Comparison of ENCODE assay signal across 23 cellular contexts in genomic region chr10:19250542-19250941, GRCh38.
DNase-seq lines count a peak whose midpoint lies in the region; ATAC-seq, FAIRE-seq and TF ChIP-seq lines count a peak whose summit lies in the region.
"Had no signal": no experiment of that assay in that cellular context is flagged by ENCODE, and none has a peak within 500 bp of the region (broad histone marks: within the 10 kb centered on the region; RNA-seq: fewer than 3 reads in every experiment).

No MANE protein-coding gene starts in this region.

- H3K4me1 Mint-ChIP-seq in activated CD4-positive, alpha-beta memory T cell treated with anti-CD3 and anti-CD28 coated beads, Interleukin-2, amount 10 ng/mL, durations not matched to agents 7 days and 5 days = no peaks in the 10 kb centered on the region
- H3K4me1 Mint-ChIP-seq: brain; stimulated activated naive CD8-positive, alpha-beta T cell treated with anti-CD3 and anti-CD28 coated beads, Interleukin-15, amount 100 ng/mL, for 72 hours had no signal

- H3K4me1 ChIP-seq in adipocyte (ENCODE audit: control insufficient read depth, insufficient read depth, low read length) = no peaks in the 10 kb centered on the region
- H3K4me1 ChIP-seq: prostate gland, uterus had no signal

- POLR2A ChIA-PET in AG04450 (lab: Yijun Ruan, JAX) = interaction anchor here (0.6 kb wide), 1 partner anchor 462 kb away, joined by 7 read pairs; no protein-coding TSS in a partner anchor
- POLR2A ChIA-PET in activated CD4-positive, alpha-beta memory T cell treated with anti-CD3 and anti-CD28 coated beads, Interleukin-2, amount 10 ng/mL, durations not matched to agents 7 days and 5 days (lab: Charles Lee) = no interaction called here

- DNase-seq in AG04450 (ENCODE audit: low read depth, low spot score) (peak; percentile 63), adipocyte (ENCODE audit: low read depth) (peak; percentile 24), fibroblast of the aortic adventitia (ENCODE audit: low read depth) (peak; percentile 1), frontal cortex (ENCODE audit: low spot score in 2 of 2) (no peak), KG1 (lab: John Stamatoyannopoulos, UW) (no peak)
- DNase-seq in Jurkat, Clone E6-1 (ENCODE audit: low read depth, low spot score) = peak; percentile 37
- DNase-seq in activated CD4-positive, alpha-beta memory T cell treated with anti-CD3 and anti-CD28 coated beads, Interleukin-2, amount 10 ng/mL, durations not matched to agents 7 days and 5 days = no peak
- DNase-seq: 8988T; activated naive CD4-positive, alpha-beta T cell; CD8-positive, alpha-beta T cell; GOT3; Karpas-422; NCI-H446; stimulated activated CD4-positive, alpha-beta T cell treated with anti-CD3 and anti-CD28 coated beads, Interleukin-12 subunit alpha, Interleukin-12 subunit beta, amount 100 ng/mL, for 4 hours; stimulated activated CD4-positive, alpha-beta T cell treated with anti-CD3 and anti-CD28 coated beads, Interleukin-2, amount 100 ng/mL, for 48 hours; stimulated activated naive CD8-positive, alpha-beta T cell treated with anti-CD3 and anti-CD28 coated beads, Interleukin-15, amount 100 ng/mL, for 72 hours; uterus had no signal

- no peak for ATAC-seq in HG03520 (IDR thresholded peaks at IDR 0.05; ENCODE audit: unreplicated experiment)
- ATAC-seq: CD8-positive, alpha-beta T cell; sciatic nerve; stimulated activated naive CD8-positive, alpha-beta T cell treated with anti-CD3 and anti-CD28 coated beads, Interleukin-15, amount 100 ng/mL, for 72 hours had no signal

- H3K4me3 Mint-ChIP-seq in activated CD4-positive, alpha-beta memory T cell treated with anti-CD3 and anti-CD28 coated beads, Interleukin-2, amount 10 ng/mL, durations not matched to agents 7 days and 5 days = no peak overlapping the region
- H3K4me3 Mint-ChIP-seq: brain; CD8-positive, alpha-beta T cell; stimulated activated naive CD8-positive, alpha-beta T cell treated with anti-CD3 and anti-CD28 coated beads, Interleukin-15, amount 100 ng/mL, for 72 hours had no signal

- H3K36me3 ChIP-seq in adipocyte (ENCODE audit: control insufficient read depth, insufficient read depth, low read length, severe bottlenecking) = no peaks in the 10 kb centered on the region
- H3K36me3 ChIP-seq: prostate gland, thoracic aorta, uterus had no signal

- no peaks in the 10 kb centered on the region for H3K36me3 Mint-ChIP-seq in activated CD4-positive, alpha-beta memory T cell treated with anti-CD3 and anti-CD28 coated beads, Interleukin-2, amount 10 ng/mL, durations not matched to agents 7 days and 5 days (ENCODE audit: low read depth)
- H3K36me3 Mint-ChIP-seq: brain; CD8-positive, alpha-beta T cell had no signal

- H3K4me3 ChIP-seq in AG04450 (ENCODE audit: low read depth, low read length) (no peak overlapping the region), adipocyte (ENCODE audit: low read length) (no peak overlapping the region), fibroblast of the aortic adventitia (ENCODE audit: low read depth, low read length) (no peak overlapping the region)
- no peak overlapping the region for H3K4me3 ChIP-seq in Jurkat, Clone E6-1 (ENCODE audit: low read length)
- H3K4me3 ChIP-seq: prostate gland, SK-N-MC, thoracic aorta, uterus had no signal

- H3K9me3 ChIP-seq in AG04450 (ENCODE audit: control insufficient read depth, insufficient read depth, low read length) = no peaks in the 10 kb centered on the region
- no peaks in the 10 kb centered on the region for H3K9me3 ChIP-seq in adipocyte (ENCODE audit: control insufficient read depth, low read length)
- H3K9me3 ChIP-seq: prostate gland, thoracic aorta, uterus had no signal

- peaks cover 4% of the 10 kb centered on the region for H3K9me3 Mint-ChIP-seq in activated CD4-positive, alpha-beta memory T cell treated with anti-CD3 and anti-CD28 coated beads, Interleukin-2, amount 10 ng/mL, durations not matched to agents 7 days and 5 days
- H3K9me3 Mint-ChIP-seq: brain had no signal

- no peak overlapping the region for H3K9ac ChIP-seq in adipocyte (ENCODE audit: low read length)

- CTCF ChIA-PET in AG04450 (lab: Charles Lee) = no interaction called here
- CTCF ChIA-PET in activated CD4-positive, alpha-beta memory T cell treated with anti-CD3 and anti-CD28 coated beads, Interleukin-2, amount 10 ng/mL, durations not matched to agents 7 days and 5 days (lab: Charles Lee) = no interaction called here

- no peak for TF ChIP-seq CTCF in AG04450 (IDR thresholded peaks at IDR 0.05; ENCODE audit: low read depth, low read length)
- no peak for TF ChIP-seq CTCF in fibroblast of the aortic adventitia (IDR thresholded peaks at IDR 0.05; ENCODE audit: insufficient read depth, low read length)

- no peaks in the 10 kb centered on the region for H3K27me3 Mint-ChIP-seq in activated CD4-positive, alpha-beta memory T cell treated with anti-CD3 and anti-CD28 coated beads, Interleukin-2, amount 10 ng/mL, durations not matched to agents 7 days and 5 days
- H3K27me3 Mint-ChIP-seq: brain; stimulated activated naive CD8-positive, alpha-beta T cell treated with anti-CD3 and anti-CD28 coated beads, Interleukin-15, amount 100 ng/mL, for 72 hours had no signal

- no peaks in the 10 kb centered on the region for H3K27me3 ChIP-seq in AG04450 (ENCODE audit: control insufficient read depth, insufficient read depth, low read length)
- no peaks in the 10 kb centered on the region for H3K27me3 ChIP-seq in adipocyte (replicated peaks; ENCODE audit: control insufficient read depth, insufficient read depth, low read length)
- H3K27me3 ChIP-seq: uterus had no signal

- no peak for FAIRE-seq in frontal cortex (lab: Jason Lieb, UNC)

- H3K27ac Mint-ChIP-seq in activated CD4-positive, alpha-beta memory T cell treated with anti-CD3 and anti-CD28 coated beads, Interleukin-2, amount 10 ng/mL, durations not matched to agents 7 days and 5 days = no peak overlapping the region
- H3K27ac Mint-ChIP-seq: CD8-positive, alpha-beta T cell; stimulated activated naive CD8-positive, alpha-beta T cell treated with anti-CD3 and anti-CD28 coated beads, Interleukin-15, amount 100 ng/mL, for 72 hours had no signal

- no peak overlapping the region for H3K27ac ChIP-seq in AG04450 (ENCODE audit: low read depth, low read length)
- H3K27ac ChIP-seq: prostate gland, SK-N-MC, thoracic aorta, uterus had no signal

Comparison
In these comparisons a context has a peak if more than half of its experiments do, and no peak if none do; other contexts are left out.
1. DNase-seq: peak in AG04450 (single experiment), Jurkat, Clone E6-1 (single experiment), adipocyte (single experiment) and fibroblast of the aortic adventitia (single experiment); none in frontal cortex (0 of 2), KG1 (single experiment) and activated CD4-positive, alpha-beta memory T cell treated with anti-CD3 and anti-CD28 coated beads, Interleukin-2, amount 10 ng/mL, durations not matched to agents 7 days and 5 days (single experiment).